ENCODE assay signal across 1 cellular context in genomic region chr19:19654441-19654840, GRCh38.
TF ChIP-seq lines count a peak whose summit lies in the region.

No MANE protein-coding gene starts in this region.

TF ChIP-seq in IMR-90, 13 proteins besides CTCF, POLR2A, EP300 and RAD21 (continued from another document):
- TF ChIP-seq RCOR1 (IDR thresholded peaks at IDR 0.05; ENCODE audit: insufficient replicate concordance, low read length) (no peak), MAZ (IDR thresholded peaks at IDR 0.05; ENCODE audit: borderline replicate concordance, low read depth, low read length) (no peak), MAFK (IDR thresholded peaks at IDR 0.05; ENCODE audit: low read depth, low read length) (no peak), MXI1 (IDR thresholded peaks at IDR 0.05; ENCODE audit: borderline replicate concordance, low read depth, low read length) (no peak), SMC3 (IDR thresholded peaks at IDR 0.05; ENCODE audit: low read depth, low read length) (no peak), CEBPB (IDR thresholded peaks at IDR 0.05; ENCODE audit: low read depth, low read length) (no peak), BHLHE40 (IDR thresholded peaks at IDR 0.05; ENCODE audit: low read depth, low read length) (no peak), CHD1 (IDR thresholded peaks at IDR 0.05; ENCODE audit: low read depth, low read length) (no peak), RFX5 (IDR thresholded peaks at IDR 0.05; ENCODE audit: low read depth, low read length) (no peak), NFE2L2 (IDR thresholded peaks at IDR 0.05; ENCODE audit: low read depth, low read length) (no peak)
- TF ChIP-seq, protein P1, sequence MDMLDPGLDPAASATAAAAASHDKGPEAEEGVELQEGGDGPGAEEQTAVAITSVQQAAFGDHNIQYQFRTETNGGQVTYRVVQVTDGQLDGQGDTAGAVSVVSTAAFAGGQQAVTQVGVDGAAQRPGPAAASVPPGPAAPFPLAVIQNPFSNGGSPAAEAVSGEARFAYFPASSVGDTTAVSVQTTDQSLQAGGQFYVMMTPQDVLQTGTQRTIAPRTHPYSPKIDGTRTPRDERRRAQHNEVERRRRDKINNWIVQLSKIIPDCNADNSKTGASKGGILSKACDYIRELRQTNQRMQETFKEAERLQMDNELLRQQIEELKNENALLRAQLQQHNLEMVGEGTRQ (IDR thresholded peaks at IDR 0.05; ENCODE audit: low read depth, low read length): no peak
- TF ChIP-seq, protein P2, sequence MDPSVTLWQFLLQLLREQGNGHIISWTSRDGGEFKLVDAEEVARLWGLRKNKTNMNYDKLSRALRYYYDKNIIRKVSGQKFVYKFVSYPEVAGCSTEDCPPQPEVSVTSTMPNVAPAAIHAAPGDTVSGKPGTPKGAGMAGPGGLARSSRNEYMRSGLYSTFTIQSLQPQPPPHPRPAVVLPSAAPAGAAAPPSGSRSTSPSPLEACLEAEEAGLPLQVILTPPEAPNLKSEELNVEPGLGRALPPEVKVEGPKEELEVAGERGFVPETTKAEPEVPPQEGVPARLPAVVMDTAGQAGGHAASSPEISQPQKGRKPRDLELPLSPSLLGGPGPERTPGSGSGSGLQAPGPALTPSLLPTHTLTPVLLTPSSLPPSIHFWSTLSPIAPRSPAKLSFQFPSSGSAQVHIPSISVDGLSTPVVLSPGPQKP (IDR thresholded peaks at IDR 0.05; ENCODE audit: borderline replicate concordance, low read depth, low read length): no peak
TF ChIP-seq in IMR-90: peak in this region for 0.
